In genomic region chr21:34176442-34176841, GRCh38 we compare ENCODE assay signal across 25 cellular contexts.
"Had no signal": no experiment of that assay in that cellular context is flagged by ENCODE, and none has a peak within 500 bp of the region (broad histone marks: within the 10 kb centered on the region; RNA-seq: fewer than 3 reads in every experiment).

No MANE protein-coding gene starts in this region.

- FAIRE-seq: colon, endometrium, endothelial cell of umbilical vein, frontal cortex had no signal

- DNase-seq: colonic mucosa; dermis blood vessel endothelial cell; dorsolateral prefrontal cortex; effector CD4-positive, alpha-beta T cell; effector CD8-positive, alpha-beta T cell; effector memory CD4-positive, alpha-beta T cell; effector memory CD8-positive, alpha-beta T cell; endodermal cell; erythroblast; esophagus squamous epithelium; foreskin keratinocyte; foreskin melanocyte; gastrocnemius medialis; glutamatergic neuron; heart left ventricle; heart right ventricle had no signal

- H3K36me3 ChIP-seq: colonic mucosa, esophagus muscularis mucosa, esophagus squamous epithelium, gastrocnemius medialis, gastroesophageal sphincter, heart right ventricle had no signal

- H3K4me3 ChIP-seq: colonic mucosa, coronary artery, dorsolateral prefrontal cortex, esophagus muscularis mucosa, esophagus squamous epithelium, gastrocnemius medialis, gastroesophageal sphincter, heart left ventricle, heart right ventricle had no signal

- H3K9me3 ChIP-seq: colonic mucosa, gastroesophageal sphincter had no signal

- H3K27me3 ChIP-seq: colonic mucosa, esophagus muscularis mucosa, esophagus squamous epithelium, gastrocnemius medialis, gastroesophageal sphincter, heart left ventricle, heart right ventricle had no signal

- H3K27ac ChIP-seq: colonic mucosa, coronary artery, dorsolateral prefrontal cortex, epithelial cell of prostate, esophagus muscularis mucosa, esophagus squamous epithelium, foreskin keratinocyte, gastrocnemius medialis, gastroesophageal sphincter, heart left ventricle, heart right ventricle had no signal

- ATAC-seq: effector memory CD8-positive, alpha-beta T cell; esophagus mucosa; foreskin keratinocyte; gastrocnemius medialis; gastroesophageal sphincter; heart left ventricle; heart right ventricle had no signal

- H3K4me1 ChIP-seq: colonic mucosa, esophagus muscularis mucosa, esophagus squamous epithelium, foreskin keratinocyte, heart left ventricle had no signal
